Comparison of ENCODE assay signal across 18 cellular contexts in genomic region chr19:44759083-44759804, GRCh38. TPM values are rescaled to one million over a fixed set of nuclear protein-coding genes. Genes with fewer than 3 reads are reported as not detected.
DNase-seq lines count a peak whose midpoint lies in the region; ATAC-seq and TF ChIP-seq lines count a peak whose summit lies in the region.
"Had no signal": no experiment of that assay in that cellular context is flagged by ENCODE, and none has a peak within 500 bp of the region (broad histone marks: within the 10 kb centered on the region; RNA-seq: fewer than 3 reads in every experiment).

No MANE protein-coding gene starts in this region.

- intact Hi-C loops in CD14-positive monocyte (cut with micrococcal nuclease) (no loop called here), head of caudate nucleus (cut with DNase I) (no loop called here), vagina (cut with DNase I) (loop anchor here (5.0 kb wide), 1 partner anchor 37 kb away; no protein-coding TSS in a partner anchor)
- intact Hi-C loops in dendritic cell treated with granulocyte-macrophage colony-stimulating factor and Interleukin-4, amounts not matched to agents 40 ng/mL and 50 ng/mL, for 4 days (cut with micrococcal nuclease), result no loop called here

- DNase-seq in CD14-positive monocyte (ENCODE audit: low spot score) (no peak), osteoblast (ENCODE audit: insufficient read length, low spot score, missing footprints) (peak; percentile 81), head of caudate nucleus (no peak), vagina (ENCODE audit: extremely low spot score in 2 of 2) (no peak)
- DNase-seq: activated effector memory CD4-positive, alpha-beta T cell treated with Interleukin-2 at 50 U/mL for 16 hours; aorta; dermis blood vessel endothelial cell; DMS153; kidney glomerular epithelial cell; NCI-H146; SJCRH30; stimulated activated naive CD8-positive, alpha-beta T cell treated with anti-CD3 and anti-CD28 coated beads, Interleukin-15, Interleukin-2, amounts not matched to agents 100 U/mL and 50 U/mL, for 24 hours had no signal

- ATAC-seq in HG02610 (IDR thresholded peaks at IDR 0.05; ENCODE audit: unreplicated experiment), result no peak
- ATAC-seq: esophagus mucosa; stimulated activated naive CD8-positive, alpha-beta T cell treated with anti-CD3 and anti-CD28 coated beads, Interleukin-15, Interleukin-2, amounts not matched to agents 100 U/mL and 50 U/mL, for 24 hours had no signal

- peaks cover 59 to 80% of the 10 kb centered on the region in 2 donors for H3K36me3 Mint-ChIP-seq in CD14-positive monocyte
- peaks cover 79% of the 10 kb centered on the region for H3K36me3 Mint-ChIP-seq in dendritic cell treated with granulocyte-macrophage colony-stimulating factor and Interleukin-4, amounts not matched to agents 40 ng/mL and 50 ng/mL, for 4 days (ENCODE audit: low read depth)

- H3K4me2 ChIP-seq in osteoblast (ENCODE audit: insufficient read depth, low read length), result no peak overlapping the region

- H3K4me1 ChIP-seq in HEK293 (ENCODE audit: control insufficient read depth, insufficient read depth, low read length) (peaks cover 7% of the 10 kb centered on the region), osteoblast (ENCODE audit: insufficient read depth, low read length) (peaks cover 25% of the 10 kb centered on the region), vagina (peaks cover 50% of the 10 kb centered on the region)

- TF ChIP-seq POLR2A in vagina (IDR thresholded peaks at IDR 0.05), result no peak

- H3K27ac Mint-ChIP-seq in CD14-positive monocyte, result peak overlapping the region in 4 of 7 donors; percentile 53 to 71 (median 62)
- peak overlapping the region; percentile 64 for H3K27ac Mint-ChIP-seq in dendritic cell treated with granulocyte-macrophage colony-stimulating factor and Interleukin-4, amounts not matched to agents 40 ng/mL and 50 ng/mL, for 4 days

- H3K4me3 ChIP-seq in HEK293 (ENCODE audit: low read depth, low read length) (no peak overlapping the region), osteoblast (ENCODE audit: insufficient read depth, low read length) (no peak overlapping the region), vagina (no peak overlapping the region)
- H3K4me3 ChIP-seq: SJCRH30 had no signal

- H3K9me3 ChIP-seq in HEK293 (ENCODE audit: control insufficient read depth, insufficient read depth, low read depth, low read length) (no peaks in the 10 kb centered on the region), osteoblast (ENCODE audit: low read depth, low read length) (no peaks in the 10 kb centered on the region), vagina (no peaks in the 10 kb centered on the region)
- H3K9me3 ChIP-seq: SJCRH30 had no signal

- peaks cover 13% of the 10 kb centered on the region for H3K79me2 ChIP-seq in osteoblast (ENCODE audit: insufficient read depth, low read length)
- H3K79me2 ChIP-seq: parathyroid adenoma had no signal

- TF ChIP-seq CTCF in CD14-positive monocyte (IDR thresholded peaks at IDR 0.05), result no peak
- no peak for TF ChIP-seq CTCF in HEK293 (tag by site-specific recombination; IDR thresholded peaks at IDR 0.05)
- TF ChIP-seq CTCF in osteoblast (IDR thresholded peaks at IDR 0.05; ENCODE audit: extremely low read depth, low read depth, low read length), result no peak
- TF ChIP-seq CTCF in vagina (IDR thresholded peaks at IDR 0.05), result no peak

- no peak overlapping the region for H3K4me3 Mint-ChIP-seq in CD14-positive monocyte
- H3K4me3 Mint-ChIP-seq in dendritic cell treated with granulocyte-macrophage colony-stimulating factor and Interleukin-4, amounts not matched to agents 40 ng/mL and 50 ng/mL, for 4 days, result no peak overlapping the region

- H3K36me3 ChIP-seq in HEK293 (ENCODE audit: control insufficient read depth in 2 of 2, insufficient read depth in 1 of 2, low read length in 2 of 2), result peaks cover 0 to 17% of the 10 kb centered on the region in 2 experiments; a peak in 2 of 3 replicates
- peaks cover 53% of the 10 kb centered on the region for H3K36me3 ChIP-seq in osteoblast (ENCODE audit: insufficient read depth, low read length)
- peaks cover 0 to 37% of the 10 kb centered on the region in 2 donors for H3K36me3 ChIP-seq in vagina

- H3K27me3 Mint-ChIP-seq in CD14-positive monocyte (ENCODE audit: low read depth in 3 of 3), result peaks cover 0 to 6% (median 1%) of the 10 kb centered on the region in 3 donors
- H3K27me3 Mint-ChIP-seq in dendritic cell treated with granulocyte-macrophage colony-stimulating factor and Interleukin-4, amounts not matched to agents 40 ng/mL and 50 ng/mL, for 4 days, result no peaks in the 10 kb centered on the region

- peaks cover 13% of the 10 kb centered on the region for H4K20me1 ChIP-seq in osteoblast (ENCODE audit: insufficient read depth, low read length)

- H3K4me1 Mint-ChIP-seq in CD14-positive monocyte, result peaks cover 54% of the 10 kb centered on the region
- H3K4me1 Mint-ChIP-seq in dendritic cell treated with granulocyte-macrophage colony-stimulating factor and Interleukin-4, amounts not matched to agents 40 ng/mL and 50 ng/mL, for 4 days (ENCODE audit: low read depth), result peaks cover 63% of the 10 kb centered on the region

- H2AFZ ChIP-seq in osteoblast (ENCODE audit: low read length), result no peak overlapping the region

- H3K27ac ChIP-seq in HEK293 (ENCODE audit: extremely low read depth, low read depth, low read length) (no peak overlapping the region), osteoblast (ENCODE audit: low read depth, low read length) (no peak overlapping the region), vagina (no peak overlapping the region)
- H3K27ac ChIP-seq: SJCRH30 had no signal

- CTCF ChIA-PET in HEK293 (lab: Yijun Ruan, JAX), result interaction anchor here (0.7 kb wide), 1 partner anchor 70 kb away, joined by 3 read pairs; no protein-coding TSS in a partner anchor

- H3K9me3 Mint-ChIP-seq in CD14-positive monocyte, result peaks cover 0 to 2% (median 0%) of the 10 kb centered on the region in 7 donors
- H3K9me3 Mint-ChIP-seq in dendritic cell treated with granulocyte-macrophage colony-stimulating factor and Interleukin-4, amounts not matched to agents 40 ng/mL and 50 ng/mL, for 4 days, result no peaks in the 10 kb centered on the region

- POLR2A ChIA-PET in HEK293 (lab: Yijun Ruan, JAX), result no interaction called here

- H3K27me3 ChIP-seq in osteoblast (ENCODE audit: insufficient read depth, low read length), result no peaks in the 10 kb centered on the region
- H3K27me3 ChIP-seq in vagina, result no peaks in the 10 kb centered on the region
- H3K27me3 ChIP-seq: SJCRH30 had no signal

TF ChIP-seq in HEK293, 187 proteins besides CTCF, POLR2A, EP300 and RAD21:
- TF ChIP-seq GLIS2 (tag by site-specific recombination; IDR thresholded peaks at IDR 0.05), result peak; percentile 40; the same call in 1 of the 2 replicates
- no peak for TF ChIP-seq ZNF175 (tag by site-specific recombination; IDR thresholded peaks at IDR 0.05)
- TF ChIP-seq PRDM2 (tag by site-specific recombination; IDR thresholded peaks at IDR 0.05; ENCODE audit: borderline replicate concordance), result no peak
- TF ChIP-seq YY2 (tag by site-specific recombination; IDR thresholded peaks at IDR 0.05), result no peak
- no peak for TF ChIP-seq PRDM1 (tag by site-specific recombination; IDR thresholded peaks at IDR 0.05)
- TF ChIP-seq ZNF571 (tag by site-specific recombination; IDR thresholded peaks at IDR 0.05), result no peak

RNA-seq across cellular contexts. Expression of gene BCL3, which starts 10.7 kb away (rescaled TPM):
- polyA plus RNA-seq in CD14-positive monocyte, result 10 to 100 TPM; 18.7 to 23.1 TPM
- total RNA-seq in osteoblast (6.5 and 7.2 TPM in 2 replicates), vagina (86.9 TPM)

RNA-seq across cellular contexts. Expression of gene CBLC, which starts 18.4 kb away (rescaled TPM):
- polyA plus RNA-seq in CD14-positive monocyte, result not detected
- not detected in 2 replicates for total RNA-seq in osteoblast
- 42.2 TPM for total RNA-seq in vagina
- total RNA-seq: aorta, dermis blood vessel endothelial cell, NCI-H460, SJCRH30 had no signal

RNA-seq across cellular contexts. Expression of gene BCAM, which starts 49.7 kb away (rescaled TPM):
- not detected for polyA plus RNA-seq in CD14-positive monocyte
- 4.3 and 4.4 TPM in 2 replicates for total RNA-seq in osteoblast
- total RNA-seq in vagina, result 57.2 TPM

Comparison
In these comparisons a context has a peak if more than half of its experiments do, and no peak if none do; other contexts are left out.
1. RNA of gene BCL3, which starts 10.7 kb away (total RNA-seq): 86.9 TPM in vagina (single experiment); 6.5 to 7.2 TPM in osteoblast; every median in the first group is over 10 times any median in the second.
2. RNA of gene CBLC, which starts 18.4 kb away (total RNA-seq): 42.2 TPM in vagina (single experiment); not detected in osteoblast; every median in the first group is over 10 times any median in the second.
3. RNA of gene BCAM, which starts 49.7 kb away (total RNA-seq): 57.2 TPM in vagina (single experiment); 4.3 to 4.4 TPM in osteoblast; every median in the first group is over 10 times any median in the second.